In the genomic region with DNA sequence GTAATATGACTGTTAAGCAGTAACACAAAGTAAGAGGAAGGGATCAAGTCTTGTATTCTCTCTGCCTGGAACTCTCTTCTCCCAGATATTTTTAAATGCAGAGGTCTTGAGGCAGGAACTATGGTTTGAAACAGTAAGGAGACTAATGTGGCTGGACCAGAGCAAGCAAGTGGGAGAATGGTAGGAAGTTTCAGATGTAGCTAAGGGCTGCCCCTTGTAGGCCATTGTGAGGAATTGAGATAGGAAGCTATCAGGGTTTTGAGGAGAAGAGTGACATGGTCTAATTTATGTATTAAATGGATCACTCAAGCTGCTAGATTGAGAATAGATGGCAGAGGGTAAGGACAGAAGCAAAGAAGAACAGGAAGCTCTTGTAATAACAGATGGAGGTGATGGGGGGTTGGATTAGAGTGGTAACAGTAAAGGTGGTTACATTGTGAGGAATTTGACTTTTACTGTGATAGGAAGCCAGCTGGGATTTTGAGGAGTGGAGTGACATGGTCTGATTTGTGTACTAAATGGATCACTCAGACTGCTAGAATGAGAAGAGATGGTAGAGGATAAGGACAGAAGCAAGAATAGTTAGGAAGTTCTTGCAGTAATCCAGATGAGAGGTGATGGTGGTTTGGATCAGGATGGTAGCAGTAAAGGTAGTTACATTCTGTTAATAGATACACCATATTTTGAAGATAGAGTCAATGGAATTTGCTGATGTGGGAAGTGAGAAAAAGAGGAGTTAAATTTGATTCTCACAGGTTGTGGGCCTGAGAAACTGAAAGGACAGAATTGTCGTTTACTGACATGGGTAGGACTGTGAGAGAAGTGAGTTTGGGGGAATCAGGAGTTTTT, we compare ENCODE assay signal across 3 cellular contexts.
A peak's percentile ranks its signal among the peaks of the same experiment; 100 is the strongest.
TF ChIP-seq lines count a peak whose summit lies in the region.

No MANE protein-coding gene starts in this region.

TF ChIP-seq in GM12891, 5 proteins besides CTCF, POLR2A, EP300 and RAD21:
- peak; percentile 50 for TF ChIP-seq SPI1 (IDR thresholded peaks at IDR 0.05; ENCODE audit: low read depth, low read length)
- no peak for TF ChIP-seq POLR2AphosphoS5 (IDR thresholded peaks at IDR 0.05; ENCODE audit: low read depth, low read length)

TF ChIP-seq in IMR-90, 13 proteins besides CTCF, POLR2A, EP300 and RAD21:
- no peak for TF ChIP-seq NFE2L2 (IDR thresholded peaks at IDR 0.05; ENCODE audit: low read depth, low read length)
- TF ChIP-seq RFX5 (IDR thresholded peaks at IDR 0.05; ENCODE audit: low read depth, low read length), result no peak
- TF ChIP-seq MXI1 (IDR thresholded peaks at IDR 0.05; ENCODE audit: borderline replicate concordance, low read depth, low read length), result no peak
- no peak for TF ChIP-seq CEBPB (IDR thresholded peaks at IDR 0.05; ENCODE audit: low read depth, low read length)
- TF ChIP-seq, protein P1, sequence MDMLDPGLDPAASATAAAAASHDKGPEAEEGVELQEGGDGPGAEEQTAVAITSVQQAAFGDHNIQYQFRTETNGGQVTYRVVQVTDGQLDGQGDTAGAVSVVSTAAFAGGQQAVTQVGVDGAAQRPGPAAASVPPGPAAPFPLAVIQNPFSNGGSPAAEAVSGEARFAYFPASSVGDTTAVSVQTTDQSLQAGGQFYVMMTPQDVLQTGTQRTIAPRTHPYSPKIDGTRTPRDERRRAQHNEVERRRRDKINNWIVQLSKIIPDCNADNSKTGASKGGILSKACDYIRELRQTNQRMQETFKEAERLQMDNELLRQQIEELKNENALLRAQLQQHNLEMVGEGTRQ (IDR thresholded peaks at IDR 0.05; ENCODE audit: low read depth, low read length), result no peak
- TF ChIP-seq CHD1 (IDR thresholded peaks at IDR 0.05; ENCODE audit: low read depth, low read length), result no peak
- TF ChIP-seq RCOR1 (IDR thresholded peaks at IDR 0.05; ENCODE audit: insufficient replicate concordance, low read length), result no peak
- no peak for TF ChIP-seq ELK1 (IDR thresholded peaks at IDR 0.05; ENCODE audit: borderline replicate concordance, low read depth, low read length)
- TF ChIP-seq BHLHE40 (IDR thresholded peaks at IDR 0.05; ENCODE audit: low read depth, low read length), result no peak
- no peak for TF ChIP-seq MAZ (IDR thresholded peaks at IDR 0.05; ENCODE audit: borderline replicate concordance, low read depth, low read length)
- TF ChIP-seq SMC3 (IDR thresholded peaks at IDR 0.05; ENCODE audit: low read depth, low read length), result no peak

TF ChIP-seq in K562, 482 proteins besides CTCF, POLR2A, EP300 and RAD21:
- TF ChIP-seq HBP1 (CRISPR knock-in tag; IDR thresholded peaks at IDR 0.05) (no peak), MEIS2 (IDR thresholded peaks at IDR 0.05; ENCODE audit: partially characterized antibody) (peak; percentile 70), PTBP1 (IDR thresholded peaks at IDR 0.05; ENCODE audit: low read depth, low read length) (no peak), HDAC1 (IDR thresholded peaks at IDR 0.05) (peak in 1 of 2 experiments; percentile 39; a peak in 1 of 4 replicates), ZFP91 (CRISPR knock-in tag; IDR thresholded peaks at IDR 0.05) (no peak), MYNN (IDR thresholded peaks at IDR 0.05) (peak; percentile 72; the same call in 1 of the 2 replicates), MYNN (CRISPR knock-in tag; IDR thresholded peaks at IDR 0.05) (no peak), ZNF778 (CRISPR knock-in tag; IDR thresholded peaks at IDR 0.05) (no peak), ID3 (CRISPR knock-in tag; IDR thresholded peaks at IDR 0.05) (no peak), ID3 (tag; IDR thresholded peaks at IDR 0.05) (no peak), KDM1A (IDR thresholded peaks at IDR 0.05) (peak; percentile 66 to 72), ELF4 (CRISPR knock-in tag; IDR thresholded peaks at IDR 0.05) (peak; percentile 8; the same call in 1 of the 2 replicates), KDM5B (IDR thresholded peaks at IDR 0.05; ENCODE audit: insufficient replicate concordance, low read depth, low read length) (no peak), PKNOX1 (IDR thresholded peaks at IDR 0.05) (peak; percentile 76), SAFB2 (IDR thresholded peaks at IDR 0.05; ENCODE audit: borderline replicate concordance, low read depth, low read length, severe bottlenecking) (no peak), ZNF316 (IDR thresholded peaks at IDR 0.05) (no peak), PBX2 (CRISPR knock-in tag; IDR thresholded peaks at IDR 0.05; ENCODE audit: low read depth) (no peak), PBX2 (tag; conservative IDR thresholded peaks at IDR 0.05; ENCODE audit: low read depth) (peak; percentile 62)
- TF ChIP-seq, protein P2, sequence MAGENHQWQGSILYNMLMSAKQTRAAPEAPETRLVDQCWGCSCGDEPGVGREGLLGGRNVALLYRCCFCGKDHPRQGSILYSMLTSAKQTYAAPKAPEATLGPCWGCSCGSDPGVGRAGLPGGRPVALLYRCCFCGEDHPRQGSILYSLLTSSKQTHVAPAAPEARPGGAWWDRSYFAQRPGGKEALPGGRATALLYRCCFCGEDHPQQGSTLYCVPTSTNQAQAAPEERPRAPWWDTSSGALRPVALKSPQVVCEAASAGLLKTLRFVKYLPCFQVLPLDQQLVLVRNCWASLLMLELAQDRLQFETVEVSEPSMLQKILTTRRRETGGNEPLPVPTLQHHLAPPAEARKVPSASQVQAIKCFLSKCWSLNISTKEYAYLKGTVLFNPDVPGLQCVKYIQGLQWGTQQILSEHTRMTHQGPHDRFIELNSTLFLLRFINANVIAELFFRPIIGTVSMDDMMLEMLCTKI (IDR thresholded peaks at IDR 0.05; ENCODE audit: partially characterized antibody), result no peak
- TF ChIP-seq, protein P3, sequence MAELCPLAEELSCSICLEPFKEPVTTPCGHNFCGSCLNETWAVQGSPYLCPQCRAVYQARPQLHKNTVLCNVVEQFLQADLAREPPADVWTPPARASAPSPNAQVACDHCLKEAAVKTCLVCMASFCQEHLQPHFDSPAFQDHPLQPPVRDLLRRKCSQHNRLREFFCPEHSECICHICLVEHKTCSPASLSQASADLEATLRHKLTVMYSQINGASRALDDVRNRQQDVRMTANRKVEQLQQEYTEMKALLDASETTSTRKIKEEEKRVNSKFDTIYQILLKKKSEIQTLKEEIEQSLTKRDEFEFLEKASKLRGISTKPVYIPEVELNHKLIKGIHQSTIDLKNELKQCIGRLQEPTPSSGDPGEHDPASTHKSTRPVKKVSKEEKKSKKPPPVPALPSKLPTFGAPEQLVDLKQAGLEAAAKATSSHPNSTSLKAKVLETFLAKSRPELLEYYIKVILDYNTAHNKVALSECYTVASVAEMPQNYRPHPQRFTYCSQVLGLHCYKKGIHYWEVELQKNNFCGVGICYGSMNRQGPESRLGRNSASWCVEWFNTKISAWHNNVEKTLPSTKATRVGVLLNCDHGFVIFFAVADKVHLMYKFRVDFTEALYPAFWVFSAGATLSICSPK (IDR thresholded peaks at IDR 0.05; ENCODE audit: borderline replicate concordance), result no peak
- TF ChIP-seq, protein P4, sequence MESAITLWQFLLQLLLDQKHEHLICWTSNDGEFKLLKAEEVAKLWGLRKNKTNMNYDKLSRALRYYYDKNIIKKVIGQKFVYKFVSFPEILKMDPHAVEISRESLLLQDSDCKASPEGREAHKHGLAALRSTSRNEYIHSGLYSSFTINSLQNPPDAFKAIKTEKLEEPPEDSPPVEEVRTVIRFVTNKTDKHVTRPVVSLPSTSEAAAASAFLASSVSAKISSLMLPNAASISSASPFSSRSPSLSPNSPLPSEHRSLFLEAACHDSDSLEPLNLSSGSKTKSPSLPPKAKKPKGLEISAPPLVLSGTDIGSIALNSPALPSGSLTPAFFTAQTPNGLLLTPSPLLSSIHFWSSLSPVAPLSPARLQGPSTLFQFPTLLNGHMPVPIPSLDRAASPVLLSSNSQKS (CRISPR knock-in tag; IDR thresholded peaks at IDR 0.05), result no peak
- TF ChIP-seq, protein P5, sequence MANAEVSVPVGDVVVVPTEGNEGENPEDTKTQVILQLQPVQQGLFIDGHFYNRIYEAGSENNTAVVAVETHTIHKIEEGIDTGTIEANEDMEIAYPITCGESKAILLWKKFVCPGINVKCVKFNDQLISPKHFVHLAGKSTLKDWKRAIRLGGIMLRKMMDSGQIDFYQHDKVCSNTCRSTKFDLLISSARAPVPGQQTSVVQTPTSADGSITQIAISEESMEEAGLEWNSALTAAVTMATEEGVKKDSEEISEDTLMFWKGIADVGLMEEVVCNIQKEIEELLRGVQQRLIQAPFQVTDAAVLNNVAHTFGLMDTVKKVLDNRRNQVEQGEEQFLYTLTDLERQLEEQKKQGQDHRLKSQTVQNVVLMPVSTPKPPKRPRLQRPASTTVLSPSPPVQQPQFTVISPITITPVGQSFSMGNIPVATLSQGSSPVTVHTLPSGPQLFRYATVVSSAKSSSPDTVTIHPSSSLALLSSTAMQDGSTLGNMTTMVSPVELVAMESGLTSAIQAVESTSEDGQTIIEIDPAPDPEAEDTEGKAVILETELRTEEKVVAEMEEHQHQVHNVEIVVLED (CRISPR knock-in tag; IDR thresholded peaks at IDR 0.05), result no peak
- TF ChIP-seq, protein P6, sequence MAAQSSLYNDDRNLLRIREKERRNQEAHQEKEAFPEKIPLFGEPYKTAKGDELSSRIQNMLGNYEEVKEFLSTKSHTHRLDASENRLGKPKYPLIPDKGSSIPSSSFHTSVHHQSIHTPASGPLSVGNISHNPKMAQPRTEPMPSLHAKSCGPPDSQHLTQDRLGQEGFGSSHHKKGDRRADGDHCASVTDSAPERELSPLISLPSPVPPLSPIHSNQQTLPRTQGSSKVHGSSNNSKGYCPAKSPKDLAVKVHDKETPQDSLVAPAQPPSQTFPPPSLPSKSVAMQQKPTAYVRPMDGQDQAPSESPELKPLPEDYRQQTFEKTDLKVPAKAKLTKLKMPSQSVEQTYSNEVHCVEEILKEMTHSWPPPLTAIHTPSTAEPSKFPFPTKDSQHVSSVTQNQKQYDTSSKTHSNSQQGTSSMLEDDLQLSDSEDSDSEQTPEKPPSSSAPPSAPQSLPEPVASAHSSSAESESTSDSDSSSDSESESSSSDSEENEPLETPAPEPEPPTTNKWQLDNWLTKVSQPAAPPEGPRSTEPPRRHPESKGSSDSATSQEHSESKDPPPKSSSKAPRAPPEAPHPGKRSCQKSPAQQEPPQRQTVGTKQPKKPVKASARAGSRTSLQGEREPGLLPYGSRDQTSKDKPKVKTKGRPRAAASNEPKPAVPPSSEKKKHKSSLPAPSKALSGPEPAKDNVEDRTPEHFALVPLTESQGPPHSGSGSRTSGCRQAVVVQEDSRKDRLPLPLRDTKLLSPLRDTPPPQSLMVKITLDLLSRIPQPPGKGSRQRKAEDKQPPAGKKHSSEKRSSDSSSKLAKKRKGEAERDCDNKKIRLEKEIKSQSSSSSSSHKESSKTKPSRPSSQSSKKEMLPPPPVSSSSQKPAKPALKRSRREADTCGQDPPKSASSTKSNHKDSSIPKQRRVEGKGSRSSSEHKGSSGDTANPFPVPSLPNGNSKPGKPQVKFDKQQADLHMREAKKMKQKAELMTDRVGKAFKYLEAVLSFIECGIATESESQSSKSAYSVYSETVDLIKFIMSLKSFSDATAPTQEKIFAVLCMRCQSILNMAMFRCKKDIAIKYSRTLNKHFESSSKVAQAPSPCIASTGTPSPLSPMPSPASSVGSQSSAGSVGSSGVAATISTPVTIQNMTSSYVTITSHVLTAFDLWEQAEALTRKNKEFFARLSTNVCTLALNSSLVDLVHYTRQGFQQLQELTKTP (IDR thresholded peaks at IDR 0.05; ENCODE audit: low read depth in 1 of 2, partially characterized antibody in 2 of 2), result no peak
